20 cellular contexts compared by ENCODE assay signal in the genomic region with DNA sequence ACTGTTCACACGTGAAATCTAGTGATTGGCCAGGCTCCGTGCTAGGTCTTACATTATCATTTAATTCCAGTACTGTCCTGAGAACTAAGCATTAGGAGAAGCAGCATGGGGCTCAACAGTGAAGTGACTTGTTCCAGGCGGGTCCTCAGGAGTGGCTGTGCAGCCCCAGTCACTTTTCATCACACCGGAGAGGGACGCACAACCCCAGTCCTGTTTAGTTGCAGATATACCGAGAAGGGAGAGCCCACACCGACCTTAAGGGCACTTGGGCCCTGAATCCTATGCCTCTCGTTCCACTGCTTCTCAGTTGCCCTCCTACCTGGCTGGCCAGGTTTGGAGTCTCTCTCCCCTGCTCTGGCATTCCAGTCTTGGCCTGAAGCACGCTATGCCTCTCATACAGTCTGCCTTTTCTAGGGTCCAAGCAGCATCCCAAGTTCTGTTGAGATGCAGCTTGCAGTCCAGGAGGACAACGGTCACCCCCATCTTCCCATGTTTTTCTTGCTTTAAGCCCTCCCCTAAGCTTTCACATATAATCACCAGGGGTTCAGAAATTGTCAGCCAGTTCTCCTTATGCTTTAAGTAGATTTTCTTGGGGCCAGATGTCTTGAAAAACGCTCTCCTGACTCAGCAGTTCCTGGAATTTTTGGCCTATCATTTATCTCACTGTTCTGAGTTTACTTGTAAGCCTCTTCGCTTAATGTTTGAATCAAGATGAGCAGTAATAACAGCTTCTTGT. TPM values are rescaled to one million over a fixed set of nuclear protein-coding genes. Genes with fewer than 3 reads are reported as not detected.
DNase-seq lines count a peak whose midpoint lies in the region; ATAC-seq, FAIRE-seq and TF ChIP-seq lines count a peak whose summit lies in the region.
"Had no signal": no experiment of that assay in that cellular context is flagged by ENCODE, and none has a peak within 500 bp of the region (broad histone marks: within the 10 kb centered on the region; RNA-seq: fewer than 3 reads in every experiment).

No MANE protein-coding gene starts in this region.

- TF ChIP-seq EP300 in HepG2 (IDR thresholded peaks at IDR 0.05; ENCODE audit: low read depth in 2 of 2, low read length in 2 of 2): no peak
- TF ChIP-seq EP300 in HepG2 (CRISPR knock-in tag; IDR thresholded peaks at IDR 0.05; ENCODE audit: borderline replicate concordance): no peak

- H3K79me2 ChIP-seq in HepG2 (ENCODE audit: insufficient read depth, low read length): no peaks in the 10 kb centered on the region
- H3K79me2 ChIP-seq in astrocyte (ENCODE audit: insufficient read depth, low read length): no peaks in the 10 kb centered on the region

- H3K27ac ChIP-seq in HepG2 (ENCODE audit: extremely low read length, insufficient read depth, low read length) (no peak overlapping the region), right lobe of liver (no peak overlapping the region), astrocyte (ENCODE audit: low read depth, low read length) (no peak overlapping the region), layer of hippocampus (ENCODE audit: low read depth, low read length) (peak overlapping the region; percentile 0)
- H3K27ac ChIP-seq: esophagus muscularis mucosa, uterus had no signal

- H3K27ac Mint-ChIP-seq in astrocyte (ENCODE audit: unreplicated experiment) (no peak overlapping the region), immature natural killer cell (no peak overlapping the region)
- H3K27ac Mint-ChIP-seq: activated CD4-positive, alpha-beta T cell treated with anti-CD3 and anti-CD28 coated beads, Interleukin-2, amount 10 ng/mL, durations not matched to agents 7 days and 5 days; CD8-positive, alpha-beta T cell; progenitor cell of endocrine pancreas; stimulated activated naive B cell treated with anti-CD40 and anti-IgM and Interleukin-4, amounts not matched to agents 10 μg/mL and 1 μg/mL and 100 μg/mL, for 72 hours had no signal

- H3K4me2 ChIP-seq in HepG2 (ENCODE audit: low read depth, low read length): no peak overlapping the region
- no peak overlapping the region for H3K4me2 ChIP-seq in astrocyte (ENCODE audit: low read length)

- peaks cover 4 to 16% of the 10 kb centered on the region in 2 experiments; a peak in 3 of 5 replicates for H3K36me3 ChIP-seq in HepG2 (replicated peaks in 1 of 2; ENCODE audit: control insufficient read depth in 1 of 2, insufficient read depth in 2 of 2, low read length in 2 of 2)
- H3K36me3 ChIP-seq in right lobe of liver: no peaks in the 10 kb centered on the region
- no peaks in the 10 kb centered on the region for H3K36me3 ChIP-seq in astrocyte (ENCODE audit: insufficient read depth, low read length)
- H3K36me3 ChIP-seq: uterus had no signal

- H3K4me3 Mint-ChIP-seq in astrocyte (ENCODE audit: unreplicated experiment) (peak overlapping the region; percentile 31), immature natural killer cell (no peak overlapping the region)
- H3K4me3 Mint-ChIP-seq: activated CD4-positive, alpha-beta T cell treated with anti-CD3 and anti-CD28 coated beads, Interleukin-2, amount 10 ng/mL, durations not matched to agents 7 days and 5 days; CD8-positive, alpha-beta T cell; stimulated activated naive B cell treated with anti-CD40 and anti-IgM and Interleukin-4, amounts not matched to agents 10 μg/mL and 1 μg/mL and 100 μg/mL, for 72 hours had no signal

- 85% methylated on average over 12 of the region's 12 CpGs for whole genome bisulfite sequencing in HepG2 (ENCODE audit: low lambda C conversion rate)
- WGBS in right lobe of liver (ENCODE audit: insufficient coverage, low coverage, low lambda C conversion rate, missing lambda C conversion rate): 61% methylated on average over 8 of the region's 12 CpGs

- H4K20me1 ChIP-seq in HepG2 (ENCODE audit: insufficient read depth, low read length): no peaks in the 10 kb centered on the region
- peaks cover 13% of the 10 kb centered on the region for H4K20me1 ChIP-seq in astrocyte (ENCODE audit: insufficient read depth, low read length)

- H3K9me3 ChIP-seq in HepG2 (ENCODE audit: low read length) (no peaks in the 10 kb centered on the region), right lobe of liver (no peaks in the 10 kb centered on the region), astrocyte (ENCODE audit: insufficient read depth, low read depth, low read length) (no peaks in the 10 kb centered on the region)
- H3K9me3 ChIP-seq: esophagus muscularis mucosa, uterus had no signal

- in situ Hi-C loops in HepG2 (cut with HindIII; ENCODE audit: extremely low pct_ligation_motif_present, low pct_unique_long_range_greater_than_20kb): no loop called here

- no peak overlapping the region for H2AFZ ChIP-seq in HepG2 (ENCODE audit: low read length)
- H2AFZ ChIP-seq in astrocyte (ENCODE audit: low read depth, low read length): no peak overlapping the region

- no peak overlapping the region for H3K9ac ChIP-seq in HepG2 (ENCODE audit: insufficient read depth, low read depth, low read length)
- H3K9ac ChIP-seq in astrocyte (ENCODE audit: low read length): no peak overlapping the region

- BruUV-seq in HepG2 (replicated peaks; lab: Mats Ljungman, UMichigan): no TSS peak

- H3K4me1 ChIP-seq in HepG2 (ENCODE audit: insufficient read depth, low read length) (peaks cover 25% of the 10 kb centered on the region), right lobe of liver (peaks cover 0 to 16% (median 7%) of the 10 kb centered on the region in 4 donors), astrocyte (ENCODE audit: insufficient read depth, low read length) (peaks cover 21% of the 10 kb centered on the region)

- TF ChIP-seq POLR2A in HepG2 (IDR thresholded peaks at IDR 0.05; ENCODE audit: insufficient read depth in 1 of 2, low read depth in 2 of 2, low read length in 2 of 2) (0 out of 4 replicates have a peak, but pooled peaks of 1 of the 2 experiments have one; percentile 11), right lobe of liver (IDR thresholded peaks at IDR 0.05) (no peak)

- H3K9me3 Mint-ChIP-seq in astrocyte (ENCODE audit: unreplicated experiment) (no peaks in the 10 kb centered on the region), immature natural killer cell (no peaks in the 10 kb centered on the region)
- H3K9me3 Mint-ChIP-seq: activated CD4-positive, alpha-beta T cell treated with anti-CD3 and anti-CD28 coated beads, Interleukin-2, amount 10 ng/mL, durations not matched to agents 7 days and 5 days; CD8-positive, alpha-beta T cell; stimulated activated naive B cell treated with anti-CD40 and anti-IgM and Interleukin-4, amounts not matched to agents 10 μg/mL and 1 μg/mL and 100 μg/mL, for 72 hours had no signal

- ATAC-seq in HepG2 (no peak), right lobe of liver (no peak), HG03439 (IDR thresholded peaks at IDR 0.05; ENCODE audit: unreplicated experiment) (no peak), HG03432 (IDR thresholded peaks at IDR 0.05; ENCODE audit: unreplicated experiment) (no peak)
- ATAC-seq: CD8-positive, alpha-beta T cell; left lobe of liver; stimulated activated naive B cell treated with anti-CD40 and anti-IgM and Interleukin-4, amounts not matched to agents 10 μg/mL and 1 μg/mL and 100 μg/mL, for 72 hours had no signal

- H3K27me3 Mint-ChIP-seq in astrocyte (ENCODE audit: low read depth, unreplicated experiment) (no peaks in the 10 kb centered on the region), immature natural killer cell (ENCODE audit: low read depth in 3 of 3) (peaks cover 0 to 1% (median 0%) of the 10 kb centered on the region in 3 donors)
- H3K27me3 Mint-ChIP-seq: activated CD4-positive, alpha-beta T cell treated with anti-CD3 and anti-CD28 coated beads, Interleukin-2, amount 10 ng/mL, durations not matched to agents 7 days and 5 days; stimulated activated naive B cell treated with anti-CD40 and anti-IgM and Interleukin-4, amounts not matched to agents 10 μg/mL and 1 μg/mL and 100 μg/mL, for 72 hours had no signal

- POLR2A ChIA-PET in HepG2 (lab: Yijun Ruan, JAX): no interaction called here

- CTCF ChIA-PET in HepG2 (lab: Yijun Ruan, JAX; ENCODE audit: low intra/inter-chr PET ratio, low total read pairs): no interaction called here

- H3K4me1 Mint-ChIP-seq in astrocyte (ENCODE audit: low read depth, unreplicated experiment) (peaks cover 36% of the 10 kb centered on the region), immature natural killer cell (no peaks in the 10 kb centered on the region)
- H3K4me1 Mint-ChIP-seq: activated CD4-positive, alpha-beta T cell treated with anti-CD3 and anti-CD28 coated beads, Interleukin-2, amount 10 ng/mL, durations not matched to agents 7 days and 5 days had no signal

- H3K27me3 ChIP-seq in HepG2 (ENCODE audit: control insufficient read depth in 1 of 2, insufficient read depth in 2 of 2, low read length in 2 of 2): no peaks in the 10 kb centered on the region
- H3K27me3 ChIP-seq in right lobe of liver: no peaks in the 10 kb centered on the region
- H3K27me3 ChIP-seq in astrocyte (ENCODE audit: insufficient read depth, low read length): no peaks in the 10 kb centered on the region
- H3K27me3 ChIP-seq in layer of hippocampus (ENCODE audit: control insufficient read depth, insufficient read depth, low read length): no peaks in the 10 kb centered on the region
- H3K27me3 ChIP-seq: esophagus muscularis mucosa, uterus had no signal

- no peak for TF ChIP-seq CTCF in HepG2 (CRISPR knock-in tag; IDR thresholded peaks at IDR 0.05)
- no peak for TF ChIP-seq CTCF in right lobe of liver (IDR thresholded peaks at IDR 0.05)
- no peak for TF ChIP-seq CTCF in astrocyte (IDR thresholded peaks at IDR 0.05; ENCODE audit: insufficient read depth, low read depth, low read length)

- H3K4me3 ChIP-seq in HepG2 (replicated peaks in 1 of 3; ENCODE audit: insufficient read depth in 1 of 3, low read depth in 2 of 3, low read length in 3 of 3) (no peak overlapping the region), right lobe of liver (no peak overlapping the region), astrocyte (ENCODE audit: insufficient read depth, low read depth, low read length) (no peak overlapping the region)
- H3K4me3 ChIP-seq: esophagus muscularis mucosa, uterus had no signal

- no peak for TF ChIP-seq RAD21 in HepG2 (CRISPR knock-in tag; IDR thresholded peaks at IDR 0.05)

- FAIRE-seq in HepG2 (lab: Jason Lieb, UNC) (no peak), astrocyte (lab: Jason Lieb, UNC) (no peak), urothelium cell line (lab: Jason Lieb, UNC) (no peak)

- intact Hi-C loops in HepG2 (cut with micrococcal nuclease; ENCODE audit: unreplicated experiment): no loop called here
- intact Hi-C loops in right lobe of liver (cut with DNase I): no loop called here

- H3K36me3 Mint-ChIP-seq in astrocyte (ENCODE audit: low read depth, unreplicated experiment) (peaks cover 16% of the 10 kb centered on the region), immature natural killer cell (peaks cover 0 to 3% (median 0%) of the 10 kb centered on the region in 3 donors)

- no peak for DNase-seq in HepG2 (ENCODE audit: low spot score)
- no peak for DNase-seq in right lobe of liver
- no peak for DNase-seq in astrocyte (ENCODE audit: low read depth)
- no peak for DNase-seq in urothelium cell line (ENCODE audit: low spot score)
- no peak for DNase-seq in immature natural killer cell
- DNase-seq: ACHN; activated CD4-positive, alpha-beta T cell treated with anti-CD3 and anti-CD28 coated beads, Interleukin-2, amount 10 ng/mL, durations not matched to agents 7 days and 5 days; activated naive CD4-positive, alpha-beta T cell treated with anti-CD3 and anti-CD28 coated beads, Interleukin-2, amount 50 U/mL, for 16 hours; CD8-positive, alpha-beta T cell; NK-92 treated with Interleukin-12 subunit alpha and Interleukin-12 subunit beta, amount 100 ng/mL, for 24 hours; SHP77; stimulated activated naive B cell treated with anti-CD40 and anti-IgM and Interleukin-4, amounts not matched to agents 10 μg/mL and 1 μg/mL and 100 μg/mL, for 72 hours; uterus had no signal

RNA-seq across cellular contexts. Expression of a gene that starts 10.1 kb away (rescaled TPM):
- total RNA-seq in HepG2 (2016; rRNA removed; fragmentation: Illumina TruSeq; extraction: Trizol) (7.4 and 9.3 TPM in 2 replicates), right lobe of liver (1 to 10 TPM; 2.4 to 6.5 (median 3.1) TPM), astrocyte (12.2 TPM in 2 replicates)
- total RNA-seq in HepG2 (2016; cell fraction: cytosol; rRNA removed; fragmentation: Illumina TruSeq; extraction: Trizol; ENCODE audit: low read depth): 2.3 and 2.5 TPM in 2 replicates
- 4.8 and 8.7 TPM in 2 replicates for total RNA-seq in HepG2 (2016; cell fraction: insoluble cytoplasmic fraction; rRNA removed; fragmentation: Illumina TruSeq; extraction: Trizol)
- 7.8 and 8.3 TPM in 2 replicates for total RNA-seq in HepG2 (2016; cell fraction: membrane; rRNA removed; fragmentation: Illumina TruSeq; extraction: Trizol)
- total RNA-seq in HepG2 (2016; cell fraction: nucleus; rRNA removed; fragmentation: Illumina TruSeq; extraction: Trizol): 4.4 and 6.5 TPM in 2 replicates
- polyA plus RNA-seq in HepG2 (2011; rRNA removed) (9.2 and 14.1 TPM in 2 replicates), immature natural killer cell (1 to 10 TPM; 2.4 to 3.0 (median 2.8) TPM)
- 11.9 and 16.8 TPM in 2 replicates for polyA plus RNA-seq in HepG2 (2011; cell fraction: cytosol; rRNA removed)
- polyA plus RNA-seq in HepG2 (2011; cell fraction: nucleus; rRNA removed): 23.9 and 25.8 TPM in 2 replicates
- 5.8 and 9.8 TPM in 2 replicates for polyA plus RNA-seq in HepG2 (2012)
- polyA plus RNA-seq in HepG2 (2016; cell fraction: cytosol; fragmentation: Illumina TruSeq; extraction: Trizol; ENCODE audit: low read depth): 2.3 and 3.2 TPM in 2 replicates
- 5.3 and 7.8 TPM in 2 replicates for polyA plus RNA-seq in HepG2 (2016; cell fraction: insoluble cytoplasmic fraction; fragmentation: Illumina TruSeq; extraction: Trizol; ENCODE audit: low read depth)
- polyA plus RNA-seq in HepG2 (2016; cell fraction: membrane; fragmentation: Illumina TruSeq; extraction: Trizol; ENCODE audit: low read depth): 5.7 and 5.8 TPM in 2 replicates
- polyA plus RNA-seq in HepG2 (2016; cell fraction: nucleus; fragmentation: Illumina TruSeq; extraction: Trizol; ENCODE audit: insufficient read depth, low read depth): 12.3 and 13.4 TPM in 2 replicates
- 22.1 and 24.2 TPM in 2 replicates for polyA minus RNA-seq in HepG2 (2011; rRNA and poly(A)+ RNA removed; ENCODE audit: low replicate concordance)
- polyA minus RNA-seq in HepG2 (2011; cell fraction: cytosol; rRNA and poly(A)+ RNA removed): 7.0 and 7.3 TPM in 2 replicates
- 7.0 and 9.2 TPM in 2 replicates for polyA minus RNA-seq in HepG2 (2011; cell fraction: nucleus; rRNA and poly(A)+ RNA removed)

RNA-seq across cellular contexts. Expression of a gene that starts 13.9 kb away (rescaled TPM):
- total RNA-seq in HepG2 (2016; rRNA removed; fragmentation: Illumina TruSeq; extraction: Trizol) (5.2 and 13.5 TPM in 2 replicates), right lobe of liver (1 to 10 TPM; 1.8 to 2.9 (median 2.5) TPM), astrocyte (7.4 and 9.0 TPM in 2 replicates)
- total RNA-seq in HepG2 (2016; cell fraction: cytosol; rRNA removed; fragmentation: Illumina TruSeq; extraction: Trizol; ENCODE audit: low read depth): 6.6 and 7.6 TPM in 2 replicates
- 3.5 and 14.3 TPM in 2 replicates for total RNA-seq in HepG2 (2016; cell fraction: insoluble cytoplasmic fraction; rRNA removed; fragmentation: Illumina TruSeq; extraction: Trizol)
- total RNA-seq in HepG2 (2016; cell fraction: membrane; rRNA removed; fragmentation: Illumina TruSeq; extraction: Trizol): 5.6 and 6.9 TPM in 2 replicates
- total RNA-seq in HepG2 (2016; cell fraction: nucleus; rRNA removed; fragmentation: Illumina TruSeq; extraction: Trizol): 19.4 and 22.0 TPM in 2 replicates
- polyA plus RNA-seq in HepG2 (2011; rRNA removed) (11.4 and 14.3 TPM in 2 replicates), immature natural killer cell (under 1 TPM in 2 of 3 donors, not detected in 1; 0.57 to 0.76 TPM)
- 5.5 and 6.4 TPM in 2 replicates for polyA plus RNA-seq in HepG2 (2011; cell fraction: cytosol; rRNA removed)
- 41.8 and 47.0 TPM in 2 replicates for polyA plus RNA-seq in HepG2 (2011; cell fraction: nucleus; rRNA removed)
- 5.4 and 6.1 TPM in 2 replicates for polyA plus RNA-seq in HepG2 (2012)
- 2.0 and 2.6 TPM in 2 replicates for polyA plus RNA-seq in HepG2 (2016; cell fraction: cytosol; fragmentation: Illumina TruSeq; extraction: Trizol; ENCODE audit: low read depth)
- 4.8 and 5.5 TPM in 2 replicates for polyA plus RNA-seq in HepG2 (2016; cell fraction: insoluble cytoplasmic fraction; fragmentation: Illumina TruSeq; extraction: Trizol; ENCODE audit: low read depth)
- 3.7 and 4.4 TPM in 2 replicates for polyA plus RNA-seq in HepG2 (2016; cell fraction: membrane; fragmentation: Illumina TruSeq; extraction: Trizol; ENCODE audit: low read depth)
- polyA plus RNA-seq in HepG2 (2016; cell fraction: nucleus; fragmentation: Illumina TruSeq; extraction: Trizol; ENCODE audit: insufficient read depth, low read depth): 50.3 and 58.1 TPM in 2 replicates
- polyA minus RNA-seq in HepG2 (2011; rRNA and poly(A)+ RNA removed; ENCODE audit: low replicate concordance): 29.7 and 47.2 TPM in 2 replicates
- 5.3 and 6.0 TPM in 2 replicates for polyA minus RNA-seq in HepG2 (2011; cell fraction: cytosol; rRNA and poly(A)+ RNA removed)
- 26.4 and 31.7 TPM in 2 replicates for polyA minus RNA-seq in HepG2 (2011; cell fraction: nucleus; rRNA and poly(A)+ RNA removed)

RNA-seq across cellular contexts. Expression of a gene that starts 14.0 kb away (rescaled TPM):
- total RNA-seq in HepG2 (2016; rRNA removed; fragmentation: Illumina TruSeq; extraction: Trizol) (109 and 118 TPM in 2 replicates), right lobe of liver (10 to 100 TPM; 27.4 to 65.7 (median 35.3) TPM), astrocyte (63.2 and 70.3 TPM in 2 replicates)
- total RNA-seq in HepG2 (2016; cell fraction: cytosol; rRNA removed; fragmentation: Illumina TruSeq; extraction: Trizol; ENCODE audit: low read depth): 85.0 and 90.2 TPM in 2 replicates
- 113 and 114 TPM in 2 replicates for total RNA-seq in HepG2 (2016; cell fraction: insoluble cytoplasmic fraction; rRNA removed; fragmentation: Illumina TruSeq; extraction: Trizol)
- total RNA-seq in HepG2 (2016; cell fraction: membrane; rRNA removed; fragmentation: Illumina TruSeq; extraction: Trizol): 110 and 111 TPM in 2 replicates
- total RNA-seq in HepG2 (2016; cell fraction: nucleus; rRNA removed; fragmentation: Illumina TruSeq; extraction: Trizol): 97.2 and 98.4 TPM in 2 replicates
- polyA plus RNA-seq in HepG2 (2011; rRNA removed) (165 and 194 TPM in 2 replicates), immature natural killer cell (10 to 100 TPM; 57.2 to 61.2 (median 59.5) TPM)
- polyA plus RNA-seq in HepG2 (2011; cell fraction: cytosol; rRNA removed): 159 and 209 TPM in 2 replicates
- polyA plus RNA-seq in HepG2 (2011; cell fraction: nucleus; rRNA removed): 292 and 351 TPM in 2 replicates
- polyA plus RNA-seq in HepG2 (2012): 85.4 and 92.7 TPM in 2 replicates
- polyA plus RNA-seq in HepG2 (2016; cell fraction: cytosol; fragmentation: Illumina TruSeq; extraction: Trizol; ENCODE audit: low read depth): 70.3 and 83.0 TPM in 2 replicates
- polyA plus RNA-seq in HepG2 (2016; cell fraction: insoluble cytoplasmic fraction; fragmentation: Illumina TruSeq; extraction: Trizol; ENCODE audit: low read depth): 116 and 125 TPM in 2 replicates
- 90.4 and 98.9 TPM in 2 replicates for polyA plus RNA-seq in HepG2 (2016; cell fraction: membrane; fragmentation: Illumina TruSeq; extraction: Trizol; ENCODE audit: low read depth)
- polyA plus RNA-seq in HepG2 (2016; cell fraction: nucleus; fragmentation: Illumina TruSeq; extraction: Trizol; ENCODE audit: insufficient read depth, low read depth): 259 and 265 TPM in 2 replicates
- polyA minus RNA-seq in HepG2 (2011; rRNA and poly(A)+ RNA removed; ENCODE audit: low replicate concordance): 73.2 and 182 TPM in 2 replicates
- 38.2 and 41.4 TPM in 2 replicates for polyA minus RNA-seq in HepG2 (2011; cell fraction: cytosol; rRNA and poly(A)+ RNA removed)
- polyA minus RNA-seq in HepG2 (2011; cell fraction: nucleus; rRNA and poly(A)+ RNA removed): 89.4 and 96.7 TPM in 2 replicates

RNA-seq across cellular contexts. Expression of a gene that starts 30.5 kb away (rescaled TPM):
- total RNA-seq in HepG2 (2016; rRNA removed; fragmentation: Illumina TruSeq; extraction: Trizol) (2.8 and 2.9 TPM in 2 replicates), right lobe of liver (10 to 100 TPM in 3 of 6 experiments, 1 to 10 TPM in 3; 8.2 to 12.1 (median 10.5) TPM), astrocyte (0.25 and 0.46 TPM in 2 replicates)
- total RNA-seq in HepG2 (2016; cell fraction: cytosol; rRNA removed; fragmentation: Illumina TruSeq; extraction: Trizol; ENCODE audit: low read depth): 2.6 and 3.9 TPM in 2 replicates
- total RNA-seq in HepG2 (2016; cell fraction: insoluble cytoplasmic fraction; rRNA removed; fragmentation: Illumina TruSeq; extraction: Trizol): 2.3 and 2.8 TPM in 2 replicates
- 5.2 and 5.5 TPM in 2 replicates for total RNA-seq in HepG2 (2016; cell fraction: membrane; rRNA removed; fragmentation: Illumina TruSeq; extraction: Trizol)
- total RNA-seq in HepG2 (2016; cell fraction: nucleus; rRNA removed; fragmentation: Illumina TruSeq; extraction: Trizol): 2.5 and 4.7 TPM in 2 replicates
- polyA plus RNA-seq in HepG2 (2011; rRNA removed) (4.7 and 4.8 TPM in 2 replicates), immature natural killer cell (not detected)
- polyA plus RNA-seq in HepG2 (2011; cell fraction: cytosol; rRNA removed): 4.9 and 5.7 TPM in 2 replicates
- 7.5 and 7.9 TPM in 2 replicates for polyA plus RNA-seq in HepG2 (2011; cell fraction: nucleus; rRNA removed)
- polyA plus RNA-seq in HepG2 (2012): 7.3 and 8.9 TPM in 2 replicates
- polyA plus RNA-seq in HepG2 (2016; cell fraction: cytosol; fragmentation: Illumina TruSeq; extraction: Trizol; ENCODE audit: low read depth): 7.6 and 11.0 TPM in 2 replicates
- 7.4 and 10.7 TPM in 2 replicates for polyA plus RNA-seq in HepG2 (2016; cell fraction: insoluble cytoplasmic fraction; fragmentation: Illumina TruSeq; extraction: Trizol; ENCODE audit: low read depth)
- 17.1 and 18.8 TPM in 2 replicates for polyA plus RNA-seq in HepG2 (2016; cell fraction: membrane; fragmentation: Illumina TruSeq; extraction: Trizol; ENCODE audit: low read depth)
- 13.0 and 14.1 TPM in 2 replicates for polyA plus RNA-seq in HepG2 (2016; cell fraction: nucleus; fragmentation: Illumina TruSeq; extraction: Trizol; ENCODE audit: insufficient read depth, low read depth)
- 0.61 and 6.7 TPM in 2 replicates for polyA minus RNA-seq in HepG2 (2011; rRNA and poly(A)+ RNA removed; ENCODE audit: low replicate concordance)
- 3.9 and 5.5 TPM in 2 replicates for polyA minus RNA-seq in HepG2 (2011; cell fraction: cytosol; rRNA and poly(A)+ RNA removed)
- 4.0 and 4.8 TPM in 2 replicates for polyA minus RNA-seq in HepG2 (2011; cell fraction: nucleus; rRNA and poly(A)+ RNA removed)
- total RNA-seq: activated CD4-positive, alpha-beta T cell treated with anti-CD3 and anti-CD28 coated beads, Interleukin-2, amount 10 ng/mL, durations not matched to agents 7 days and 5 days; CD8-positive, alpha-beta T cell; LHCN-M2 had no signal

RNA-seq across cellular contexts. Expression of a gene that starts 32.4 kb away (rescaled TPM):
- 3.4 and 22.2 TPM in 2 replicates for total RNA-seq in HepG2 (2016; rRNA removed; fragmentation: Illumina TruSeq; extraction: Trizol)
- 16.0 and 17.2 TPM in 2 replicates for total RNA-seq in HepG2 (2016; cell fraction: cytosol; rRNA removed; fragmentation: Illumina TruSeq; extraction: Trizol; ENCODE audit: low read depth)
- 2.6 and 23.2 TPM in 2 replicates for total RNA-seq in HepG2 (2016; cell fraction: insoluble cytoplasmic fraction; rRNA removed; fragmentation: Illumina TruSeq; extraction: Trizol)
- 2.9 and 4.1 TPM in 2 replicates for total RNA-seq in HepG2 (2016; cell fraction: membrane; rRNA removed; fragmentation: Illumina TruSeq; extraction: Trizol)
- 31.4 and 33.6 TPM in 2 replicates for total RNA-seq in HepG2 (2016; cell fraction: nucleus; rRNA removed; fragmentation: Illumina TruSeq; extraction: Trizol)
- 35.2 and 59.2 TPM in 2 replicates for polyA plus RNA-seq in HepG2 (2011; rRNA removed)
- 5.2 and 6.9 TPM in 2 replicates for polyA plus RNA-seq in HepG2 (2011; cell fraction: cytosol; rRNA removed)
- 977 and 1,005 TPM in 2 replicates for polyA plus RNA-seq in HepG2 (2011; cell fraction: nucleus; rRNA removed)
- polyA plus RNA-seq in HepG2 (2012): 28.8 and 40.2 TPM in 2 replicates
- 0.42 and 0.59 TPM in 2 replicates for polyA plus RNA-seq in HepG2 (2016; cell fraction: cytosol; fragmentation: Illumina TruSeq; extraction: Trizol; ENCODE audit: low read depth)
- polyA plus RNA-seq in HepG2 (2016; cell fraction: insoluble cytoplasmic fraction; fragmentation: Illumina TruSeq; extraction: Trizol; ENCODE audit: low read depth): 2.7 and 3.7 TPM in 2 replicates
- 1.1 and 1.5 TPM in 2 replicates for polyA plus RNA-seq in HepG2 (2016; cell fraction: membrane; fragmentation: Illumina TruSeq; extraction: Trizol; ENCODE audit: low read depth)
- 155 and 159 TPM in 2 replicates for polyA plus RNA-seq in HepG2 (2016; cell fraction: nucleus; fragmentation: Illumina TruSeq; extraction: Trizol; ENCODE audit: insufficient read depth, low read depth)
- 1.3 and 22.4 TPM in 2 replicates for polyA minus RNA-seq in HepG2 (2011; rRNA and poly(A)+ RNA removed; ENCODE audit: low replicate concordance)
- polyA minus RNA-seq in HepG2 (2011; cell fraction: cytosol; rRNA and poly(A)+ RNA removed): 3.4 and 5.3 TPM in 2 replicates
- polyA minus RNA-seq in HepG2 (2011; cell fraction: nucleus; rRNA and poly(A)+ RNA removed): 74.3 and 78.8 TPM in 2 replicates
- total RNA-seq in right lobe of liver: 10 to 100 TPM; 19.5 to 97.2 (median 64.8) TPM
- 3.4 and 5.6 TPM in 2 replicates for total RNA-seq in astrocyte
- not detected for polyA plus RNA-seq in immature natural killer cell
- total RNA-seq: activated CD4-positive, alpha-beta T cell treated with anti-CD3 and anti-CD28 coated beads, Interleukin-2, amount 10 ng/mL, durations not matched to agents 7 days and 5 days; CD8-positive, alpha-beta T cell had no signal
